ENCODE assay signal across 8 cellular contexts in the genomic region with DNA sequence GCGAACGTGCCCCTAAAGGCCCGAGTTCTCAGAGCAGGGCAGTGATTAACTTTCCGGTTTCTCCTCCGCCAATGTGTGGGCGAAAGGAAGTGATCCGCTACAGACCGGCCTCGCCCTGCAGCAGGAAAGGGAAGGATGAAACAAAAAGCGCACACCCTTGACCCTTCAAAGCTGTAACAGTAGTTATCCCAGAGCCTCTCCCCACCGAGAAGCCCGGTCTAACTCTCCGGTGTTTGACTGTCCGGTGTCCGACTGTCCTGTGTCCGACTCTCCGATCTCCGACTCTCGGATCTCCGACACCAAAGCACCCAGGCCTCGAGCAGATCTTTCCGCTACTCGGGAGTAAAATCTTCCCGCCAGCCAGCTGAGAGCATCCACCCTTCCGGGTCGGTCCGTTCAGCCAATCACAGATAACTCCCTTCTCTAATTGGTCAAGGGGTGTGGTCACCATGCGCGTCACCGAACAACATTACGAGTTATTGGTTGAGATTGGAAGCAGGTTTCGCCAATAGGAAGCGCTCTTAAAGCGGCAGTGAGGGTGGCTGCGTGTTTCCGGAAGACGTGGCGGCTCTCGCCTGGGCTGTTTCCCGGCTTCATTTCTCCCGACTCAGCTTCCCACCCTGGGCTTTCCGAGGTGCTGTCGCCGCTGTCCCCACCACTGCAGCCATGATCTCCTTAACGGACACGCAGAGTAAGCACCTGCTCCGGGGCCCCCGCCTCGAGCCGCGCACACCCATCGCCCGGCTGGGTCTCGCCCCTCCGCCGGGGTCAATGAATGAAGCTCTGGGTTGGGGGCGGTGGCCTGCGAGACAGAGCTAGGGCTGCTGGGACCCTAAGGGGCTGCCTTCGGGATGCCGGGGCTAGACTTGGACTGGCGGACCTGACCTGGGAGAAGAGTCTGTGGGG.
DNase-seq lines count a peak whose midpoint lies in the region; ATAC-seq and TF ChIP-seq lines count a peak whose summit lies in the region.

A gene with protein sequence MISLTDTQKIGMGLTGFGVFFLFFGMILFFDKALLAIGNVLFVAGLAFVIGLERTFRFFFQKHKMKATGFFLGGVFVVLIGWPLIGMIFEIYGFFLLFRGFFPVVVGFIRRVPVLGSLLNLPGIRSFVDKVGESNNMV (plus strand): TSS at position 532 of the 906 bp plus-strand sequence. CDS start 135 bp downstream, at position 667.
A gene with protein sequence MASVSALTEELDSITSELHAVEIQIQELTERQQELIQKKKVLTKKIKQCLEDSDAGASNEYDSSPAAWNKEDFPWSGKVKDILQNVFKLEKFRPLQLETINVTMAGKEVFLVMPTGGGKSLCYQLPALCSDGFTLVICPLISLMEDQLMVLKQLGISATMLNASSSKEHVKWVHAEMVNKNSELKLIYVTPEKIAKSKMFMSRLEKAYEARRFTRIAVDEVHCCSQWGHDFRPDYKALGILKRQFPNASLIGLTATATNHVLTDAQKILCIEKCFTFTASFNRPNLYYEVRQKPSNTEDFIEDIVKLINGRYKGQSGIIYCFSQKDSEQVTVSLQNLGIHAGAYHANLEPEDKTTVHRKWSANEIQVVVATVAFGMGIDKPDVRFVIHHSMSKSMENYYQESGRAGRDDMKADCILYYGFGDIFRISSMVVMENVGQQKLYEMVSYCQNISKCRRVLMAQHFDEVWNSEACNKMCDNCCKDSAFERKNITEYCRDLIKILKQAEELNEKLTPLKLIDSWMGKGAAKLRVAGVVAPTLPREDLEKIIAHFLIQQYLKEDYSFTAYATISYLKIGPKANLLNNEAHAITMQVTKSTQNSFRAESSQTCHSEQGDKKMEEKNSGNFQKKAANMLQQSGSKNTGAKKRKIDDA (minus strand): TSS at position 378 of the 906 bp plus-strand sequence. CDS start 2,065 bp downstream, outside the sequence.

- no peak for TF ChIP-seq CTCF in coronary artery (IDR thresholded peaks at IDR 0.05)

- ATAC-seq in GM19328 (IDR thresholded peaks at IDR 0.05; ENCODE audit: unreplicated experiment) (peak; percentile 99), HG03469 (IDR thresholded peaks at IDR 0.05; ENCODE audit: unreplicated experiment) (peak; percentile 99)

- H3K9ac ChIP-seq in BLaER1 treated with 17β-estradiol and CSF1 and Interleukin-3, amounts not matched to agents 10 nM and 100 nM = peak within 1 kb of the TSS; percentile 91 to 96 (median 94)

- H3K9me3 ChIP-seq in BLaER1 treated with 17β-estradiol and CSF1 and Interleukin-3, amounts not matched to agents 10 nM and 100 nM (replicated peaks in 1 of 11) = no peaks in the 10 kb centered on the region

- H3K27me3 ChIP-seq in BLaER1 treated with 17β-estradiol and CSF1 and Interleukin-3, amounts not matched to agents 10 nM and 100 nM = no peaks in the 10 kb centered on the region
- no peaks in the 10 kb centered on the region for H3K27me3 ChIP-seq in layer of hippocampus (ENCODE audit: control insufficient read depth, insufficient read depth, low read length)

- H3K36me3 ChIP-seq in BLaER1 treated with 17β-estradiol and CSF1 and Interleukin-3, amounts not matched to agents 10 nM and 100 nM = peaks cover 25 to 41% (median 27%) of the 10 kb centered on the region in 11 experiments

- peaks cover 9 to 44% (median 39%) of the 10 kb centered on the region in 11 experiments; a peak in 18 of 22 replicates for H4K20me1 ChIP-seq in BLaER1 treated with 17β-estradiol and CSF1 and Interleukin-3, amounts not matched to agents 10 nM and 100 nM

- DNase-seq in NCI-H526 (lab: John Stamatoyannopoulos, UW) (peak; percentile 98), coronary artery (ENCODE audit: low spot score) (peak; percentile 98)
- DNase-seq in activated CD4-positive, alpha-beta T cell treated with anti-CD3 and anti-CD28 coated beads for 48 hours = peak; percentile 93
- peak; percentile 60 to 79 for DNase-seq in stimulated activated CD4-positive, alpha-beta T cell treated with anti-CD3 and anti-CD28 coated beads, Interleukin-1b, Interleukin-23, amount 100 ng/mL, for 4 hours (ENCODE audit: low read depth in 2 of 2)

- H3K4me3 ChIP-seq in BLaER1 treated with 17β-estradiol and CSF1 and Interleukin-3, amounts not matched to agents 10 nM and 100 nM = peak within 1 kb of the TSS; percentile 89 to 98 (median 97)
- H3K4me3 ChIP-seq in coronary artery = peak within 1 kb of the TSS; percentile 85

- H3K4me1 ChIP-seq in BLaER1 treated with 17β-estradiol and CSF1 and Interleukin-3, amounts not matched to agents 10 nM and 100 nM = peaks cover 27 to 52% (median 35%) of the 10 kb centered on the region in 10 experiments

- H3K4me2 ChIP-seq in BLaER1 treated with 17β-estradiol and CSF1 and Interleukin-3, amounts not matched to agents 10 nM and 100 nM = peak within 1 kb of the TSS; percentile 87 to 99 (median 93)

- H3K27ac ChIP-seq in BLaER1 treated with 17β-estradiol and CSF1 and Interleukin-3, amounts not matched to agents 10 nM and 100 nM = peak within 1 kb of the TSS; percentile 87 to 95 (median 92)
- peak within 1 kb of the TSS; percentile 73 to 95 for H3K27ac ChIP-seq in coronary artery
- H3K27ac ChIP-seq in layer of hippocampus (ENCODE audit: low read depth, low read length) = peak within 1 kb of the TSS; percentile 69

Comparison
In these comparisons a context has a peak if more than half of its experiments do, and no peak if none do; other contexts are left out.
1. Peak in every context shown above with its lines: DNase-seq, ATAC-seq, H3K4me3 ChIP-seq and H3K27ac ChIP-seq.